ENCODE assay signal across 19 cellular contexts in genomic region chr11:129259950-129260349, GRCh38.
DNase-seq lines count a peak whose midpoint lies in the region; ATAC-seq, FAIRE-seq and TF ChIP-seq lines count a peak whose summit lies in the region.
"Had no signal": no experiment of that assay in that cellular context is flagged by ENCODE, and none has a peak within 500 bp of the region (broad histone marks: within the 10 kb centered on the region; RNA-seq: fewer than 3 reads in every experiment).

No MANE protein-coding gene starts in this region.

- H3K9me3 ChIP-seq in endothelial cell of umbilical vein (replicated peaks; ENCODE audit: control insufficient read depth, insufficient read depth, low read length) (no peaks in the 10 kb centered on the region), mesenchymal stem cell (ENCODE audit: control insufficient read depth, low read length) (no peaks in the 10 kb centered on the region), smooth muscle cell (replicated peaks; ENCODE audit: low read depth) (no peaks in the 10 kb centered on the region), colonic mucosa (no peaks in the 10 kb centered on the region)
- H3K9me3 ChIP-seq: esophagus squamous epithelium, right atrium auricular region had no signal

- BruUV-seq in endothelial cell of umbilical vein (replicated peaks; lab: Mats Ljungman, UMichigan), result no TSS peak

- H3K9me1 ChIP-seq in endothelial cell of umbilical vein (replicated peaks; ENCODE audit: control insufficient read depth, extremely low read depth, insufficient read depth, low read length), result no peaks in the 10 kb centered on the region

- H3K79me2 ChIP-seq in endothelial cell of umbilical vein (ENCODE audit: control insufficient read depth, insufficient read depth, low read length) (no peaks in the 10 kb centered on the region), smooth muscle cell (ENCODE audit: low read depth) (peaks cover 98% of the 10 kb centered on the region)

- peaks cover 2% of the 10 kb centered on the region for H4K20me1 ChIP-seq in endothelial cell of umbilical vein (replicated peaks; ENCODE audit: control insufficient read depth, extremely low read depth, insufficient read depth, low read length)
- H4K20me1 ChIP-seq in smooth muscle cell (ENCODE audit: low read depth), result peaks cover 24% of the 10 kb centered on the region

- H3K4me2 ChIP-seq in endothelial cell of umbilical vein (ENCODE audit: insufficient read depth, low read length) (no peak overlapping the region), mesenchymal stem cell (ENCODE audit: low read length, poor library complexity, severe bottlenecking) (no peak overlapping the region), smooth muscle cell (peak overlapping the region; percentile 27)

- peaks cover 4% of the 10 kb centered on the region for H3F3A ChIP-seq in smooth muscle cell (ENCODE audit: low read depth)

- no peak overlapping the region for H4K91ac ChIP-seq in mesenchymal stem cell (ENCODE audit: low read length)

- H3K9ac ChIP-seq in endothelial cell of umbilical vein (replicated peaks; ENCODE audit: extremely low read depth, insufficient read depth, low read length) (no peak overlapping the region), mesenchymal stem cell (ENCODE audit: low read length) (no peak overlapping the region), smooth muscle cell (ENCODE audit: low read depth) (no peak overlapping the region), colonic mucosa (ENCODE audit: low read depth in 2 of 2, low read length in 2 of 2) (no peak overlapping the region)
- H3K9ac ChIP-seq: GM23248 had no signal

- 81% methylated on average over 2 of the region's 3 CpGs for WGBS in mesenchymal stem cell
- WGBS in smooth muscle cell (ENCODE audit: low lambda C conversion rate), result 75% methylated on average over 3 of the region's 3 CpGs

- intact Hi-C loops in endothelial cell of umbilical vein (cut with micrococcal nuclease) (no loop called here), colonic mucosa (cut with DNase I) (no loop called here)

- peak; percentile 52 for DNase-seq in LoVo (ENCODE audit: low spot score)
- no peak for DNase-seq in endothelial cell of umbilical vein (ENCODE audit: low read depth, low spot score)
- peak; percentile 50 for DNase-seq in mesenchymal stem cell
- DNase-seq in smooth muscle cell (lab: John Stamatoyannopoulos, UW; ENCODE audit: unreplicated experiment), result no peak
- DNase-seq in NOMO-1 (lab: John Stamatoyannopoulos, UW; ENCODE audit: unreplicated experiment in 2 of 2), result no peak
- DNase-seq in GDM1 (lab: John Stamatoyannopoulos, UW), result no peak
- DNase-seq in colonic mucosa, result no peak
- DNase-seq: activated CD4-positive, alpha-beta T cell treated with anti-CD3 and anti-CD28 coated beads for 36 hours; aorta; esophagus squamous epithelium; GM23248; Kasumi-1; naive thymus-derived CD4-positive, alpha-beta T cell; NCI-H1436 treated with DMSO at 0.1 percent for 48 hours; NCI-H446; SHP77 had no signal

- H3K4me1 ChIP-seq in endothelial cell of umbilical vein (ENCODE audit: control insufficient read depth, extremely low read depth, insufficient read depth, low read length) (no peaks in the 10 kb centered on the region), mesenchymal stem cell (ENCODE audit: control insufficient read depth, insufficient read depth, low read depth, low read length) (no peaks in the 10 kb centered on the region), smooth muscle cell (ENCODE audit: low read depth) (peaks cover 26% of the 10 kb centered on the region), colonic mucosa (no peaks in the 10 kb centered on the region)
- H3K4me1 ChIP-seq: esophagus squamous epithelium, right atrium auricular region had no signal

- no peak for ATAC-seq in HG02623 (IDR thresholded peaks at IDR 0.05; ENCODE audit: unreplicated experiment)
- ATAC-seq: activated CD4-positive, alpha-beta T cell treated with anti-CD3 and anti-CD28 coated beads for 36 hours; naive thymus-derived CD4-positive, alpha-beta T cell had no signal

- dilution Hi-C loops in endothelial cell of umbilical vein (cut with MboI; ENCODE audit: extremely low pct_ligation_motif_present, low sequenced_read_pairs), result no loop called here

- no peak overlapping the region for H2BK15ac ChIP-seq in mesenchymal stem cell (ENCODE audit: low read depth, poor library complexity, severe bottlenecking)

- H3K36me3 ChIP-seq in endothelial cell of umbilical vein (ENCODE audit: control insufficient read depth in 2 of 2, extremely low read depth in 1 of 2, insufficient read depth in 2 of 2, low read length in 2 of 2), result no peaks in the 10 kb centered on the region
- no peaks in the 10 kb centered on the region for H3K36me3 ChIP-seq in mesenchymal stem cell (ENCODE audit: control insufficient read depth in 1 of 2, insufficient read depth in 2 of 2, low read depth in 1 of 2, low read length in 2 of 2)
- H3K36me3 ChIP-seq in smooth muscle cell (ENCODE audit: low read depth), result no peaks in the 10 kb centered on the region
- no peaks in the 10 kb centered on the region for H3K36me3 ChIP-seq in colonic mucosa
- H3K36me3 ChIP-seq: esophagus squamous epithelium, right atrium auricular region had no signal

- no peak overlapping the region for H3K4ac ChIP-seq in mesenchymal stem cell (ENCODE audit: low read depth in 1 of 2, low read length in 2 of 2)

- H2BK5ac ChIP-seq in mesenchymal stem cell (ENCODE audit: low read depth, low read length, poor library complexity, severe bottlenecking), result no peak overlapping the region

- H2AFZ ChIP-seq in endothelial cell of umbilical vein (ENCODE audit: low read depth, low read length), result no peak overlapping the region
- no peak overlapping the region for H2AFZ ChIP-seq in mesenchymal stem cell (ENCODE audit: low read depth, low read length)
- H2AFZ ChIP-seq in smooth muscle cell (ENCODE audit: low read depth), result no peak overlapping the region
- H2AFZ ChIP-seq: GM23248 had no signal

- no peak overlapping the region for H4K8ac ChIP-seq in mesenchymal stem cell (ENCODE audit: low read length)

- TF ChIP-seq CTCF in endothelial cell of umbilical vein (IDR thresholded peaks at IDR 0.05; ENCODE audit: extremely low read depth in 1 of 2, insufficient read depth in 1 of 2, low read depth in 1 of 2, low read length in 2 of 2) (no peak), smooth muscle cell (IDR thresholded peaks at IDR 0.05; ENCODE audit: borderline replicate concordance, insufficient read depth, poor library complexity, severe bottlenecking) (no peak), colonic mucosa (IDR thresholded peaks at IDR 0.05) (no peak)

- no peak for TF ChIP-seq POLR2A in endothelial cell of umbilical vein (IDR thresholded peaks at IDR 0.05; ENCODE audit: low read depth, low read length)

- H3K79me1 ChIP-seq in mesenchymal stem cell (replicated peaks; ENCODE audit: low read length, poor library complexity, severe bottlenecking), result peaks cover 10% of the 10 kb centered on the region

- H3K27me3 ChIP-seq in endothelial cell of umbilical vein (ENCODE audit: control insufficient read depth in 2 of 2, insufficient read depth in 2 of 2, low read length in 2 of 2) (no peaks in the 10 kb centered on the region), mesenchymal stem cell (ENCODE audit: control insufficient read depth in 1 of 2, insufficient read depth in 1 of 2, low read length in 2 of 2) (no peaks in the 10 kb centered on the region), smooth muscle cell (ENCODE audit: low read depth) (no peaks in the 10 kb centered on the region), colonic mucosa (no peaks in the 10 kb centered on the region)
- H3K27me3 ChIP-seq: esophagus squamous epithelium, right atrium auricular region had no signal

- H2AK5ac ChIP-seq in mesenchymal stem cell (ENCODE audit: low read length, severe bottlenecking), result no peak overlapping the region

- peak; percentile 8 for FAIRE-seq in endothelial cell of umbilical vein (lab: Jason Lieb, UNC)
- FAIRE-seq: G401.6 had no signal

- no peak overlapping the region for H3K4me3 ChIP-seq in endothelial cell of umbilical vein (replicated peaks in 1 of 3; ENCODE audit: insufficient read depth in 1 of 3, low read depth in 1 of 3, low read length in 3 of 3)
- no peak overlapping the region for H3K4me3 ChIP-seq in mesenchymal stem cell (ENCODE audit: insufficient read depth in 1 of 2, low read depth in 1 of 2, low read length in 2 of 2)
- no peak overlapping the region for H3K4me3 ChIP-seq in smooth muscle cell
- H3K4me3 ChIP-seq in colonic mucosa, result no peak overlapping the region
- H3K4me3 ChIP-seq: esophagus squamous epithelium, GM23248, right atrium auricular region had no signal

- H3K27ac ChIP-seq in endothelial cell of umbilical vein (ENCODE audit: insufficient read depth, low read depth, low read length), result no peak overlapping the region
- H3K27ac ChIP-seq in mesenchymal stem cell (ENCODE audit: low read length, poor library complexity, severe bottlenecking), result no peak overlapping the region
- H3K27ac ChIP-seq in smooth muscle cell (ENCODE audit: low read depth), result no peak overlapping the region
- no peak overlapping the region for H3K27ac ChIP-seq in colonic mucosa
- H3K27ac ChIP-seq: esophagus squamous epithelium, GM23248, right atrium auricular region had no signal

- H3K14ac ChIP-seq in mesenchymal stem cell (ENCODE audit: low read length in 2 of 2), result no peak overlapping the region

- H3K18ac ChIP-seq in mesenchymal stem cell (ENCODE audit: low read depth in 1 of 2, low read length in 2 of 2), result no peak overlapping the region

- POLR2A ChIA-PET in endothelial cell of umbilical vein (lab: Charles Lee), result no interaction called here

- no peak overlapping the region for H3K23ac ChIP-seq in mesenchymal stem cell (ENCODE audit: low read length in 2 of 2)

- CTCF ChIA-PET in endothelial cell of umbilical vein (lab: Charles Lee), result interaction anchor here (1.2 to 2.0 kb wide), 3 partner anchors 13 to 72 kb away, joined by 3 to 7 read pairs (median 4); no protein-coding TSS in a partner anchor

- no peak overlapping the region for H2BK120ac ChIP-seq in mesenchymal stem cell (ENCODE audit: low read depth, low read length)

- H2BK12ac ChIP-seq in mesenchymal stem cell (ENCODE audit: low read length in 2 of 2), result no peak overlapping the region

TF ChIP-seq in endothelial cell of umbilical vein, 7 proteins besides CTCF, POLR2A, EP300 and RAD21:
- TF ChIP-seq MAX (IDR thresholded peaks at IDR 0.05; ENCODE audit: insufficient read depth, insufficient read length) (no peak), JUN (IDR thresholded peaks at IDR 0.05; ENCODE audit: borderline replicate concordance, insufficient read depth, insufficient read length, low read depth) (no peak), EZH2 (IDR thresholded peaks at IDR 0.05; ENCODE audit: borderline replicate concordance, low read depth, low read length, severe bottlenecking) (no peak), POLR2AphosphoS5 (IDR thresholded peaks at IDR 0.05; ENCODE audit: insufficient read depth, low read depth, low read length) (no peak), GATA2 (IDR thresholded peaks at IDR 0.05; ENCODE audit: insufficient read depth, insufficient read length, low read depth, low read length) (no peak), FOS (IDR thresholded peaks at IDR 0.05; ENCODE audit: borderline replicate concordance, insufficient read depth, low read length) (no peak), MYC (IDR thresholded peaks at IDR 0.05; ENCODE audit: low read depth, low read length) (no peak)
TF ChIP-seq in endothelial cell of umbilical vein: peak in this region for 0.

Comparison
In these comparisons a context has a peak if more than half of its experiments do, and no peak if none do; other contexts are left out.
1. DNase-seq: peak in LoVo (single experiment) and mesenchymal stem cell (single experiment); none in endothelial cell of umbilical vein (single experiment), smooth muscle cell (single experiment), NOMO-1 (0 of 2), GDM1 (single experiment) and colonic mucosa (single experiment).